In genomic region chr6:161192636-161193411, GRCh38 we compare ENCODE assay signal across 1 cellular context.
TF ChIP-seq lines count a peak whose summit lies in the region.

No MANE protein-coding gene starts in this region.

TF ChIP-seq in K562, 482 proteins besides CTCF, POLR2A, EP300 and RAD21 (continued from another document and continues in another):
- TF ChIP-seq MITF (IDR thresholded peaks at IDR 0.05) = no peak
- TF ChIP-seq DIDO1 (tag; IDR thresholded peaks at IDR 0.05; ENCODE audit: low read depth) = no peak
- no peak for TF ChIP-seq ZNF253 (CRISPR knock-in tag; conservative IDR thresholded peaks at IDR 0.05)
- no peak for TF ChIP-seq MTF1 (CRISPR knock-in tag; IDR thresholded peaks at IDR 0.05; ENCODE audit: borderline replicate concordance)
- TF ChIP-seq BMI1 (IDR thresholded peaks at IDR 0.05; ENCODE audit: low read length) = no peak
- TF ChIP-seq GABPA (tag; conservative IDR thresholded peaks at IDR 0.05; ENCODE audit: low read depth) = no peak
- peak; percentile 64 for TF ChIP-seq RBM25 (IDR thresholded peaks at IDR 0.05; ENCODE audit: low read depth, low read length, severe bottlenecking)
- TF ChIP-seq ATF3 (IDR thresholded peaks at IDR 0.05) = peak; percentile 92
- no peak for TF ChIP-seq ATF3 (CRISPR knock-in tag; conservative IDR thresholded peaks at IDR 0.05)
- no peak for TF ChIP-seq SREBF2 (CRISPR knock-in tag; IDR thresholded peaks at IDR 0.05)
- TF ChIP-seq ZNF699 (CRISPR knock-in tag; IDR thresholded peaks at IDR 0.05; ENCODE audit: insufficient replicate concordance) = no peak
- TF ChIP-seq THRA (IDR thresholded peaks at IDR 0.05) = no peak
- no peak for TF ChIP-seq RREB1 (CRISPR knock-in tag; IDR thresholded peaks at IDR 0.05)
- no peak for TF ChIP-seq CHAMP1 (IDR thresholded peaks at IDR 0.05)
- TF ChIP-seq, protein P1, sequence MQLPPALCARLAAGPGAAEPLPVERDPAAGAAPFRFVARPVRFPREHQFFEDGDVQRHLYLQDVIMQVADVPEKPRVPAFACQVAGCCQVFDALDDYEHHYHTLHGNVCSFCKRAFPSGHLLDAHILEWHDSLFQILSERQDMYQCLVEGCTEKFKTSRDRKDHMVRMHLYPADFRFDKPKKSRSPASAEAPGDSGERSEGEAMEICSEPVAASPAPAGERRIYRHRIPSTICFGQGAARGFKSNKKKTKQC (CRISPR knock-in tag; IDR thresholded peaks at IDR 0.05) = no peak
- TF ChIP-seq, protein P2, sequence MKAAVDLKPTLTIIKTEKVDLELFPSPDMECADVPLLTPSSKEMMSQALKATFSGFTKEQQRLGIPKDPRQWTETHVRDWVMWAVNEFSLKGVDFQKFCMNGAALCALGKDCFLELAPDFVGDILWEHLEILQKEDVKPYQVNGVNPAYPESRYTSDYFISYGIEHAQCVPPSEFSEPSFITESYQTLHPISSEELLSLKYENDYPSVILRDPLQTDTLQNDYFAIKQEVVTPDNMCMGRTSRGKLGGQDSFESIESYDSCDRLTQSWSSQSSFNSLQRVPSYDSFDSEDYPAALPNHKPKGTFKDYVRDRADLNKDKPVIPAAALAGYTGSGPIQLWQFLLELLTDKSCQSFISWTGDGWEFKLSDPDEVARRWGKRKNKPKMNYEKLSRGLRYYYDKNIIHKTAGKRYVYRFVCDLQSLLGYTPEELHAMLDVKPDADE (conservative IDR thresholded peaks at IDR 0.05; ENCODE audit: control insufficient read depth, low read depth, low read length) = no peak
- TF ChIP-seq ELF1 (tag; IDR thresholded peaks at IDR 0.05) = no peak
- TF ChIP-seq ZFPM2 (CRISPR knock-in tag; IDR thresholded peaks at IDR 0.05) = no peak
- no peak for TF ChIP-seq BCL6 (CRISPR knock-in tag; IDR thresholded peaks at IDR 0.05)
- TF ChIP-seq, protein P3, sequence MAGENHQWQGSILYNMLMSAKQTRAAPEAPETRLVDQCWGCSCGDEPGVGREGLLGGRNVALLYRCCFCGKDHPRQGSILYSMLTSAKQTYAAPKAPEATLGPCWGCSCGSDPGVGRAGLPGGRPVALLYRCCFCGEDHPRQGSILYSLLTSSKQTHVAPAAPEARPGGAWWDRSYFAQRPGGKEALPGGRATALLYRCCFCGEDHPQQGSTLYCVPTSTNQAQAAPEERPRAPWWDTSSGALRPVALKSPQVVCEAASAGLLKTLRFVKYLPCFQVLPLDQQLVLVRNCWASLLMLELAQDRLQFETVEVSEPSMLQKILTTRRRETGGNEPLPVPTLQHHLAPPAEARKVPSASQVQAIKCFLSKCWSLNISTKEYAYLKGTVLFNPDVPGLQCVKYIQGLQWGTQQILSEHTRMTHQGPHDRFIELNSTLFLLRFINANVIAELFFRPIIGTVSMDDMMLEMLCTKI (IDR thresholded peaks at IDR 0.05; ENCODE audit: partially characterized antibody) = no peak
- TF ChIP-seq ZNF583 (CRISPR knock-in tag; IDR thresholded peaks at IDR 0.05) = no peak
- TF ChIP-seq, protein P4, sequence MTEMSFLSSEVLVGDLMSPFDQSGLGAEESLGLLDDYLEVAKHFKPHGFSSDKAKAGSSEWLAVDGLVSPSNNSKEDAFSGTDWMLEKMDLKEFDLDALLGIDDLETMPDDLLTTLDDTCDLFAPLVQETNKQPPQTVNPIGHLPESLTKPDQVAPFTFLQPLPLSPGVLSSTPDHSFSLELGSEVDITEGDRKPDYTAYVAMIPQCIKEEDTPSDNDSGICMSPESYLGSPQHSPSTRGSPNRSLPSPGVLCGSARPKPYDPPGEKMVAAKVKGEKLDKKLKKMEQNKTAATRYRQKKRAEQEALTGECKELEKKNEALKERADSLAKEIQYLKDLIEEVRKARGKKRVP (CRISPR knock-in tag; IDR thresholded peaks at IDR 0.05) = peak; percentile 87
- no peak for TF ChIP-seq CCNT2 (IDR thresholded peaks at IDR 0.05; ENCODE audit: borderline replicate concordance, extremely low read depth, insufficient read length, low read depth, low read length)
- TF ChIP-seq RBM17 (IDR thresholded peaks at IDR 0.05; ENCODE audit: borderline replicate concordance, low read depth, low read length) = no peak
- no peak for TF ChIP-seq ZNF23 (CRISPR knock-in tag; IDR thresholded peaks at IDR 0.05)
- TF ChIP-seq JUND (IDR thresholded peaks at IDR 0.05; ENCODE audit: borderline replicate concordance, low read depth, low read length) = 0 out of 2 replicates have a peak, but pooled peaks have one; percentile 18
- no peak for TF ChIP-seq JUND (tag; IDR thresholded peaks at IDR 0.05; ENCODE audit: borderline replicate concordance, low read depth, low read length)
- no peak for TF ChIP-seq TSHZ1 (CRISPR knock-in tag; IDR thresholded peaks at IDR 0.05)
- no peak for TF ChIP-seq EWSR1 (IDR thresholded peaks at IDR 0.05; ENCODE audit: borderline replicate concordance, low read depth, partially characterized antibody)
- no peak for TF ChIP-seq RFX5 (IDR thresholded peaks at IDR 0.05; ENCODE audit: low read depth, low read length)
- no peak for TF ChIP-seq ZNF76 (CRISPR knock-in tag; IDR thresholded peaks at IDR 0.05; ENCODE audit: borderline replicate concordance)
- TF ChIP-seq CEBPB (tag; IDR thresholded peaks at IDR 0.05) = peak; percentile 86
- peak; percentile 90 for TF ChIP-seq ZSCAN32 (CRISPR knock-in tag; IDR thresholded peaks at IDR 0.05)
- TF ChIP-seq, protein P5, sequence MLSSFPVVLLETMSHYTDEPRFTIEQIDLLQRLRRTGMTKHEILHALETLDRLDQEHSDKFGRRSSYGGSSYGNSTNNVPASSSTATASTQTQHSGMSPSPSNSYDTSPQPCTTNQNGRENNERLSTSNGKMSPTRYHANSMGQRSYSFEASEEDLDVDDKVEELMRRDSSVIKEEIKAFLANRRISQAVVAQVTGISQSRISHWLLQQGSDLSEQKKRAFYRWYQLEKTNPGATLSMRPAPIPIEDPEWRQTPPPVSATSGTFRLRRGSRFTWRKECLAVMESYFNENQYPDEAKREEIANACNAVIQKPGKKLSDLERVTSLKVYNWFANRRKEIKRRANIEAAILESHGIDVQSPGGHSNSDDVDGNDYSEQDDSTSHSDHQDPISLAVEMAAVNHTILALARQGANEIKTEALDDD (IDR thresholded peaks at IDR 0.05) = no peak
- no peak for TF ChIP-seq ZNF121 (CRISPR knock-in tag; conservative IDR thresholded peaks at IDR 0.05)
- no peak for TF ChIP-seq ZNF354B (CRISPR knock-in tag; IDR thresholded peaks at IDR 0.05)
